8 cellular contexts compared by ENCODE assay signal in the genomic region with DNA sequence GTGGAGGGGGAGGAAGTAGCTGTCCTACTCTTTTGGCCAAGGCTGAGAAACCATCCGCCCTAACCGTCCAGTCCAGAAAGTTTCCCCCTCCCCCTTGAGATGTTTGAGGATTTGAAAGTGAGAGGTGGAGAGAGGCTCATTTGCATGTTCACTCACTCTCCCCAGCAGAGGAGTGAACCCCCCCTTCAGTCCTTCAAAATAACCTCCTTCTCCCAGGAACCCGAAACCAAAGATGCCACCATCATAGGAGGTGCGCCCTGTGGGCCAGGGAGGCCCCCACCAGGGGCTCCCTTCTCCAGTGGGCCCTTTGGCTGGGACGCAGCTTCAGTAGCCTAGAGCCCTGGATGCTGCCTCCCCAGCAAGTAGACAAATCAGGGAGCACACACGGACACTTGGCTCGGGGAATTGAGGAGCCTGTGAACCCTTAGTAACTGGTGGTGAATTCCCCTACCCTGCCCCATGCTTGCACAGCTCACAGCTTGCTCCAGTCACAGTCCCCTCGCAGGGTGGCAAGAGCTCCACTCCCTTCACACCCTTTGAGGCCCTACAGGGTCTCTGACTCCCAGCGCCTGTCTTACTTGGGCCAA. TPM values are rescaled to one million over a fixed set of nuclear protein-coding genes. Genes with fewer than 3 reads are reported as not detected.
A peak's percentile ranks its signal among the peaks of the same experiment; 100 is the strongest.
DNase-seq lines count a peak whose midpoint lies in the region; ATAC-seq lines count a peak whose summit lies in the region.

No MANE protein-coding gene starts in this region.

- peak; percentile 81 to 87 for DNase-seq in NOMO-1 (lab: John Stamatoyannopoulos, UW; ENCODE audit: unreplicated experiment in 2 of 2)
- DNase-seq in naive thymus-derived CD8-positive, alpha-beta T cell, result no peak
- no peak for DNase-seq in NCI-H69 (lab: John Stamatoyannopoulos, UW)
- DNase-seq in effector CD8-positive, alpha-beta T cell (lab: John Stamatoyannopoulos, UW), result no peak
- DNase-seq in nucleus accumbens (lab: John Stamatoyannopoulos, UW), result no peak
- no peak for DNase-seq in COLO668 (lab: John Stamatoyannopoulos, UW; ENCODE audit: unreplicated experiment)

- ATAC-seq in GM18511 (IDR thresholded peaks at IDR 0.05; ENCODE audit: unreplicated experiment) (peak; percentile 49), GM21786 (IDR thresholded peaks at IDR 0.05; ENCODE audit: unreplicated experiment) (peak; percentile 36)
- peak in 1 of 2 donors; percentile 13 for ATAC-seq in naive thymus-derived CD8-positive, alpha-beta T cell

- POLR2A ChIA-PET in naive thymus-derived CD8-positive, alpha-beta T cell (lab: Charles Lee), result interaction anchor here (0.6 to 4.4 kb wide), 8 partner anchors 10 to 36 kb away, joined by 3 to 16 read pairs (median 3); a partner anchor contains a TSS

- no peaks in the 10 kb centered on the region for H3K27me3 Mint-ChIP-seq in naive thymus-derived CD8-positive, alpha-beta T cell

- no peaks in the 10 kb centered on the region for H3K9me3 Mint-ChIP-seq in naive thymus-derived CD8-positive, alpha-beta T cell

- peak overlapping the region; percentile 82 to 94 (median 88) for H3K4me3 Mint-ChIP-seq in naive thymus-derived CD8-positive, alpha-beta T cell

- peaks cover 0 to 4% (median 0%) of the 10 kb centered on the region in 3 donors for H3K36me3 Mint-ChIP-seq in naive thymus-derived CD8-positive, alpha-beta T cell

- H3K27ac Mint-ChIP-seq in naive thymus-derived CD8-positive, alpha-beta T cell, result peak overlapping the region; percentile 90 to 97 (median 92)

- peaks cover 14 to 89% (median 53%) of the 10 kb centered on the region in 4 donors for H3K4me1 Mint-ChIP-seq in naive thymus-derived CD8-positive, alpha-beta T cell

RNA-seq across cellular contexts. Expression of a gene that starts 25.6 kb away (rescaled TPM):
- total RNA-seq in naive thymus-derived CD8-positive, alpha-beta T cell, result 10 to 100 TPM; 17.9 to 18.2 TPM
- polyA plus RNA-seq in naive thymus-derived CD8-positive, alpha-beta T cell, result 10 to 100 TPM in 1 of 3 donors, 1 to 10 TPM in 2; 7.7 to 10.9 (median 9.2) TPM

Comparison
In these comparisons a context has a peak if more than half of its experiments do, and no peak if none do; other contexts are left out.
1. DNase-seq: peak in NOMO-1 (2 of 2); none in naive thymus-derived CD8-positive, alpha-beta T cell (0 of 10), NCI-H69 (single experiment), effector CD8-positive, alpha-beta T cell (single experiment), nucleus accumbens (0 of 56) and COLO668 (single experiment).